In genomic region chr19:10979950-10980349, GRCh38 we compare ENCODE assay signal across 9 cellular contexts. TPM values are rescaled to one million over a fixed set of nuclear protein-coding genes. Genes with fewer than 3 reads are reported as not detected.
A peak's percentile ranks its signal among the peaks of the same experiment; 100 is the strongest.
DNase-seq lines count a peak whose midpoint lies in the region; ATAC-seq and TF ChIP-seq lines count a peak whose summit lies in the region.
"Had no signal": no experiment of that assay in that cellular context is flagged by ENCODE, and none has a peak within 500 bp of the region (broad histone marks: within the 10 kb centered on the region; RNA-seq: fewer than 3 reads in every experiment).

No MANE protein-coding gene starts in this region.

- no peaks in the 10 kb centered on the region for H3K36me3 ChIP-seq in neural progenitor cell

- H4K20me1 ChIP-seq in neural progenitor cell (ENCODE audit: low read depth): peaks cover 100% of the 10 kb centered on the region

- TF ChIP-seq CTCF in neural progenitor cell (IDR thresholded peaks at IDR 0.05): no peak

- H3K27me3 ChIP-seq in neural progenitor cell: no peaks in the 10 kb centered on the region
- H3K27me3 ChIP-seq: gastrocnemius medialis had no signal

- peaks cover 10% of the 10 kb centered on the region for H3K4me1 Mint-ChIP-seq in activated naive CD8-positive, alpha-beta T cell treated with anti-CD3 and anti-CD28 coated beads, Interleukin-2, amount 10 ng/mL, durations not matched to agents 7 days and 5 days
- peaks cover 19 to 54% (median 26%) of the 10 kb centered on the region in 4 donors for H3K4me1 Mint-ChIP-seq in naive thymus-derived CD8-positive, alpha-beta T cell
- no peaks in the 10 kb centered on the region for H3K4me1 Mint-ChIP-seq in neural progenitor cell

- no peaks in the 10 kb centered on the region for H3F3A ChIP-seq in neural progenitor cell (ENCODE audit: low read depth)

- H3K27me3 Mint-ChIP-seq in activated naive CD8-positive, alpha-beta T cell treated with anti-CD3 and anti-CD28 coated beads, Interleukin-2, amount 10 ng/mL, durations not matched to agents 7 days and 5 days: no peaks in the 10 kb centered on the region
- no peaks in the 10 kb centered on the region for H3K27me3 Mint-ChIP-seq in naive thymus-derived CD8-positive, alpha-beta T cell
- peaks cover 3% of the 10 kb centered on the region for H3K27me3 Mint-ChIP-seq in neural progenitor cell (ENCODE audit: insufficient read depth, low read depth)

- H3K4me3 Mint-ChIP-seq in activated naive CD8-positive, alpha-beta T cell treated with anti-CD3 and anti-CD28 coated beads, Interleukin-2, amount 10 ng/mL, durations not matched to agents 7 days and 5 days: peak overlapping the region; percentile 22
- H3K4me3 Mint-ChIP-seq in naive thymus-derived CD8-positive, alpha-beta T cell: peak overlapping the region in 4 of 10 donors; percentile 50 to 78 (median 60)
- no peak overlapping the region for H3K4me3 Mint-ChIP-seq in neural progenitor cell

- no peaks in the 10 kb centered on the region for H3K9me3 ChIP-seq in neural progenitor cell (ENCODE audit: low read depth)
- H3K9me3 ChIP-seq: gastrocnemius medialis had no signal

- POLR2A ChIA-PET in activated naive CD8-positive, alpha-beta T cell treated with anti-CD3 and anti-CD28 coated beads, Interleukin-2, amount 10 ng/mL, durations not matched to agents 7 days and 5 days (lab: Charles Lee): no interaction called here
- POLR2A ChIA-PET in naive thymus-derived CD8-positive, alpha-beta T cell (lab: Charles Lee): interaction anchor here (3.0 kb wide), 1 partner anchor 19 kb away, joined by 8 read pairs; the partner anchor contains the start of gene SMARCA4

- no peaks in the 10 kb centered on the region for H3K9me3 Mint-ChIP-seq in activated naive CD8-positive, alpha-beta T cell treated with anti-CD3 and anti-CD28 coated beads, Interleukin-2, amount 10 ng/mL, durations not matched to agents 7 days and 5 days
- no peaks in the 10 kb centered on the region for H3K9me3 Mint-ChIP-seq in naive thymus-derived CD8-positive, alpha-beta T cell
- H3K9me3 Mint-ChIP-seq in neural progenitor cell: peaks cover 2% of the 10 kb centered on the region

- no peak overlapping the region for H3K4me3 ChIP-seq in neural progenitor cell
- H3K4me3 ChIP-seq: gastrocnemius medialis had no signal

- H3K27ac ChIP-seq in neural progenitor cell: no peak overlapping the region
- H3K27ac ChIP-seq: gastrocnemius medialis had no signal

- H3K4me1 ChIP-seq in neural progenitor cell: no peaks in the 10 kb centered on the region

- peak; percentile 80 for DNase-seq in G401 (ENCODE audit: low spot score)
- DNase-seq in MV-4-11 (lab: John Stamatoyannopoulos, UW): peak; percentile 97
- no peak for DNase-seq in activated naive CD8-positive, alpha-beta T cell treated with anti-CD3 and anti-CD28 coated beads, Interleukin-2, amount 10 ng/mL, durations not matched to agents 7 days and 5 days
- peak in 2 of 10 donors; percentile 12 to 35 for DNase-seq in naive thymus-derived CD8-positive, alpha-beta T cell
- DNase-seq in NCI-H82 treated with DMSO at 0.1 percent for 48 hours (lab: John Stamatoyannopoulos, UW; ENCODE audit: unreplicated experiment): no peak
- no peak for DNase-seq in neural progenitor cell (ENCODE audit: low spot score)
- DNase-seq in AG20443 (ENCODE audit: low spot score): no peak
- DNase-seq: gastrocnemius medialis had no signal

- in situ Hi-C loops in G401 (cut with HindIII; ENCODE audit: low sequenced_read_pairs): no loop called here

- no peak overlapping the region for H2AFZ ChIP-seq in neural progenitor cell (replicated peaks)

- no peak overlapping the region for H3K4me2 ChIP-seq in neural progenitor cell

- no peak overlapping the region for H3K9ac ChIP-seq in neural progenitor cell

- H3K36me3 Mint-ChIP-seq in activated naive CD8-positive, alpha-beta T cell treated with anti-CD3 and anti-CD28 coated beads, Interleukin-2, amount 10 ng/mL, durations not matched to agents 7 days and 5 days: no peaks in the 10 kb centered on the region
- H3K36me3 Mint-ChIP-seq in naive thymus-derived CD8-positive, alpha-beta T cell: peaks cover 0 to 13% (median 0%) of the 10 kb centered on the region in 3 donors
- H3K36me3 Mint-ChIP-seq in neural progenitor cell: peaks cover 31% of the 10 kb centered on the region

- peaks cover 100% of the 10 kb centered on the region for H3K79me2 ChIP-seq in neural progenitor cell (ENCODE audit: low read depth)

- peak; percentile 61 for ATAC-seq in activated naive CD8-positive, alpha-beta T cell treated with anti-CD3 and anti-CD28 coated beads, Interleukin-2, amount 10 ng/mL, durations not matched to agents 7 days and 5 days (ENCODE audit: low read depth)
- ATAC-seq in naive thymus-derived CD8-positive, alpha-beta T cell: peak; percentile 65 to 74
- no peak for ATAC-seq in GM18870 (IDR thresholded peaks at IDR 0.05; ENCODE audit: unreplicated experiment)
- ATAC-seq: gastrocnemius medialis had no signal

- no peak overlapping the region for H3K27ac Mint-ChIP-seq in activated naive CD8-positive, alpha-beta T cell treated with anti-CD3 and anti-CD28 coated beads, Interleukin-2, amount 10 ng/mL, durations not matched to agents 7 days and 5 days
- peak overlapping the region in 8 of 10 donors; percentile 49 to 86 (median 60) for H3K27ac Mint-ChIP-seq in naive thymus-derived CD8-positive, alpha-beta T cell
- H3K27ac Mint-ChIP-seq in neural progenitor cell: no peak overlapping the region

RNA-seq across cellular contexts. Expression of gene SMARCA4, which starts 19.1 kb away (rescaled TPM):
- 214 and 281 TPM in 2 replicates for total RNA-seq in G401 (2014; rRNA removed; shearing (Covaris generic))
- total RNA-seq in activated naive CD8-positive, alpha-beta T cell treated with anti-CD3 and anti-CD28 coated beads, Interleukin-2, amount 10 ng/mL, durations not matched to agents 7 days and 5 days: 100 to 1,000 TPM in 1 of 2 experiments, 10 to 100 TPM in 1; 99.9 to 107 TPM
- 100 to 1,000 TPM; 100 to 108 TPM for total RNA-seq in naive thymus-derived CD8-positive, alpha-beta T cell
- polyA plus RNA-seq in naive thymus-derived CD8-positive, alpha-beta T cell: 10 to 100 TPM in 2 of 3 donors, 1 to 10 TPM in 1; 6.0 to 29.5 (median 12.6) TPM
- total RNA-seq in neural progenitor cell (ENCODE audit: low replicate concordance): 169 and 257 TPM in 2 replicates

RNA-seq across cellular contexts. Expression of gene TIMM29, which starts 51.3 kb away (rescaled TPM):
- total RNA-seq in G401 (2014; rRNA removed; shearing (Covaris generic)): 58.4 and 70.7 TPM in 2 replicates
- total RNA-seq in activated naive CD8-positive, alpha-beta T cell treated with anti-CD3 and anti-CD28 coated beads, Interleukin-2, amount 10 ng/mL, durations not matched to agents 7 days and 5 days: 10 to 100 TPM; 29.7 to 31.3 TPM
- total RNA-seq in naive thymus-derived CD8-positive, alpha-beta T cell: 10 to 100 TPM; 32.9 TPM
- 10 to 100 TPM; 23.8 to 40.9 (median 32.0) TPM for polyA plus RNA-seq in naive thymus-derived CD8-positive, alpha-beta T cell
- 24.4 and 34.9 TPM in 2 replicates for total RNA-seq in neural progenitor cell (ENCODE audit: low replicate concordance)

RNA-seq across cellular contexts. Expression of gene YIPF2, which starts 51.5 kb away (rescaled TPM):
- 42.5 and 71.1 TPM in 2 replicates for total RNA-seq in G401 (2014; rRNA removed; shearing (Covaris generic))
- total RNA-seq in activated naive CD8-positive, alpha-beta T cell treated with anti-CD3 and anti-CD28 coated beads, Interleukin-2, amount 10 ng/mL, durations not matched to agents 7 days and 5 days: 10 to 100 TPM; 21.7 to 24.7 TPM
- 10 to 100 TPM; 31.0 to 32.0 TPM for total RNA-seq in naive thymus-derived CD8-positive, alpha-beta T cell
- polyA plus RNA-seq in naive thymus-derived CD8-positive, alpha-beta T cell: 10 to 100 TPM; 12.0 to 18.2 (median 15.4) TPM
- total RNA-seq in neural progenitor cell (ENCODE audit: low replicate concordance): 11.9 and 36.8 TPM in 2 replicates

Comparison
In these comparisons a context has a peak if more than half of its experiments do, and no peak if none do; other contexts are left out.
1. DNase-seq: peak in G401 (single experiment) and MV-4-11 (single experiment); none in activated naive CD8-positive, alpha-beta T cell treated with anti-CD3 and anti-CD28 coated beads, Interleukin-2, amount 10 ng/mL, durations not matched to agents 7 days and 5 days (single experiment), NCI-H82 treated with DMSO at 0.1 percent for 48 hours (single experiment), neural progenitor cell (single experiment) and AG20443 (single experiment).
2. H3K27ac Mint-ChIP-seq: peak in naive thymus-derived CD8-positive, alpha-beta T cell (8 of 10); none in activated naive CD8-positive, alpha-beta T cell treated with anti-CD3 and anti-CD28 coated beads, Interleukin-2, amount 10 ng/mL, durations not matched to agents 7 days and 5 days (single experiment) and neural progenitor cell (single experiment).